8 cellular contexts compared by ENCODE assay signal in the genomic region with DNA sequence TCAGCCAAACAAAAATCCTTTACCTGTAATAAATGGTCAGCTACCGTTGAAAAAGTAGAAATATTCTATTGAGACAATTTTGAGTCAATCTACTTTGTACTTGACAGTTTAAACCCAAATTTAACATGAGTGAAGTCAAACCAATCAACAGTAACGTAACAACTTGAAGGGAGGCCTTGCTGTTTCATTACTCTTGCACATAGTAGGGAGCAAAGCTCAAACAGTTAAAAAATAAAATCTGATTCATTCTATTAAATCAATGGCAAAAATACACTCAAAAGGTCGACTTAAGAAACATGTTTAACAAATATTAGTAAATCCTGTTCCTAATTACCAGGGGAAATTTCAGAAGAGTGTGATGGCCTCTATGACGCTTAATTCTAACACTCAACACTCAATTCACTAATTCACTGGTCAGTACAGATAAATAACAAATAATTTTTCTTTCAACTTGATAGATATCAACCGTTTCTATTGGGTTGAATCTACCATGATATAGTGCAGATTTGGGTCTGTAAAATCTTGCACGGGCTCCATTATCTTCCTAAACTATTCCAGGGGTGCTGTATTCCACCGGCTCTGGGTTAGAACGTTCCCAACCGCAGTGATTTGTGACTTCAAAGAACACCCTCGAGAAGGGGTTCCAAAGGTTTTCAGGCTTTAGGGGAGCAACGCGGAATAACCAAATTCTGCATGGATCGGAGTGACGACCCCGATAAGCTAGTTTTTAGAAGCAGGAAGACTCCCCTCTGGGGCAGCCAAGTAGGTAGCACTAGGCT. TPM values are rescaled to one million over a fixed set of nuclear protein-coding genes. Genes with fewer than 3 reads are reported as not detected.
DNase-seq lines count a peak whose midpoint lies in the region; ATAC-seq, FAIRE-seq and TF ChIP-seq lines count a peak whose summit lies in the region.

No MANE protein-coding gene starts in this region.

- no peak overlapping the region for H3K4ac ChIP-seq in H9 (ENCODE audit: low read depth, low read length)

- no peak overlapping the region for H2BK120ac ChIP-seq in H9 (ENCODE audit: low read depth, low read length, poor library complexity, severe bottlenecking)

- peak overlapping the region; percentile 76 to 85 for H3K4me3 Mint-ChIP-seq in H9

- H3K36me3 Mint-ChIP-seq in H9 (ENCODE audit: insufficient read depth in 1 of 3, low read depth in 3 of 3) = no peaks in the 10 kb centered on the region; a peak in 1 of 7 replicates

- peaks cover 10% of the 10 kb centered on the region; the same call in 1 of the 2 replicates for H3K4me1 ChIP-seq in H9 (ENCODE audit: insufficient read depth, low read length)
- peaks cover 8% of the 10 kb centered on the region for H3K4me1 ChIP-seq in hepatocyte (ENCODE audit: insufficient read depth)

- H4K20me1 ChIP-seq in H9 (ENCODE audit: control insufficient read depth, insufficient read depth, insufficient read length) (peaks cover 2% of the 10 kb centered on the region), hepatocyte (ENCODE audit: insufficient read depth, poor library complexity, severe bottlenecking) (no peaks in the 10 kb centered on the region)

- H3K9me2 ChIP-seq in hepatocyte (replicated peaks; ENCODE audit: insufficient read depth) = no peaks in the 10 kb centered on the region

- peaks cover 5% of the 10 kb centered on the region for H3K23me2 ChIP-seq in H9 (ENCODE audit: insufficient read length, low read depth, low read length, poor library complexity, severe bottlenecking)

- no peaks in the 10 kb centered on the region for H3K9me3 Mint-ChIP-seq in H9

- WGBS in H9 (ENCODE audit: extremely low coverage, insufficient read length, low lambda C conversion rate) = no CpG with 5 or more reads among the region's 15 CpGs
- 29% methylated on average over 15 of the region's 15 CpGs for WGBS in hepatocyte (ENCODE audit: low lambda C conversion rate, missing lambda C conversion rate)

- no peak overlapping the region for H2BK12ac ChIP-seq in H9 (ENCODE audit: insufficient read length, low read depth, low read length)

- no peak overlapping the region for H2AK5ac ChIP-seq in H9 (ENCODE audit: insufficient read length, low read length)

- H3K36me3 ChIP-seq in hepatocyte (replicated peaks; ENCODE audit: insufficient read depth, low read depth) = no peaks in the 10 kb centered on the region

- no peak overlapping the region for H3K56ac ChIP-seq in H9 (ENCODE audit: insufficient read length, low read depth, low read length)

- H3K27me3 ChIP-seq in H9 (ENCODE audit: insufficient read depth, low read length) (peaks cover 4% of the 10 kb centered on the region; the same call in 1 of the 2 replicates), hepatocyte (peaks cover 7% of the 10 kb centered on the region)

- no peak overlapping the region for H2BK5ac ChIP-seq in H9 (ENCODE audit: insufficient read length, low read length)

- no peak overlapping the region for H3K18ac ChIP-seq in H9 (ENCODE audit: insufficient read length, low read depth, low read length)

- H3K14ac ChIP-seq in H9 (ENCODE audit: insufficient read depth, low read length) = peak overlapping the region; percentile 70; the same call in 1 of the 2 replicates

- no peak overlapping the region for H3T11ph ChIP-seq in H9 (ENCODE audit: low read length)

- TF ChIP-seq CTCF in H9 (conservative IDR thresholded peaks at IDR 0.05) (no peak), VCaP (conservative IDR thresholded peaks at IDR 0.05) (no peak), hepatocyte (IDR thresholded peaks at IDR 0.05; ENCODE audit: poor library complexity) (no peak)

- H3K9ac ChIP-seq in H9 (ENCODE audit: extremely low read depth, insufficient read length, low read length) = no peak overlapping the region

- H3K23ac ChIP-seq in H9 (ENCODE audit: insufficient read length, low read depth, low read length) = no peak overlapping the region

- H3K27me3 Mint-ChIP-seq in H9 (ENCODE audit: low read depth) = peaks cover 31% of the 10 kb centered on the region

- H4K5ac ChIP-seq in H9 (ENCODE audit: insufficient read length, low read depth, low read length) = no peak overlapping the region

- peaks cover 28 to 37% of the 10 kb centered on the region in 2 experiments for H3K4me1 Mint-ChIP-seq in H9

- no peak overlapping the region for H4K8ac ChIP-seq in H9 (replicated peaks; ENCODE audit: insufficient read length, low read depth, low read length)

- no peak overlapping the region for H2BK20ac ChIP-seq in H9 (ENCODE audit: low read depth, low read length, poor library complexity, severe bottlenecking)

- H3K9me3 ChIP-seq in H9 (ENCODE audit: control insufficient read depth, low read depth, low read length) (no peaks in the 10 kb centered on the region), hepatocyte (ENCODE audit: low read depth) (no peaks in the 10 kb centered on the region)

- no peak for ATAC-seq in HG02798 (IDR thresholded peaks at IDR 0.05; ENCODE audit: poor library complexity, unreplicated experiment)

- H3K79me2 ChIP-seq in H9 (ENCODE audit: insufficient read depth, low read length) (no peaks in the 10 kb centered on the region), hepatocyte (peaks cover 36% of the 10 kb centered on the region)

- H3K27ac Mint-ChIP-seq in H9 = peak overlapping the region in 1 of 3 experiments; percentile 45; a peak in 1 of 7 replicates

- no peak overlapping the region for H2BK15ac ChIP-seq in H9 (ENCODE audit: low read depth, low read length)

- H3K27ac ChIP-seq in H9 (ENCODE audit: insufficient read length, low read depth, low read length) = no peak overlapping the region
- peak overlapping the region; percentile 96 for H3K27ac ChIP-seq in VCaP
- H3K27ac ChIP-seq in hepatocyte = peak overlapping the region; percentile 89
- H3K27ac ChIP-seq in skin epidermis = peak overlapping the region; percentile 24 to 97 (median 87)

- H3K79me1 ChIP-seq in H9 (ENCODE audit: insufficient read depth, low read depth, low read length, poor library complexity, severe bottlenecking) = peaks cover 3% of the 10 kb centered on the region

- peak overlapping the region; percentile 43 for H3K4me3 ChIP-seq in hepatocyte
- H3K4me3 ChIP-seq in skin epidermis = peak overlapping the region; percentile 52 to 82 (median 80)

- no peak overlapping the region for H2AFZ ChIP-seq in H9 (ENCODE audit: low read length)
- H2AFZ ChIP-seq in hepatocyte = peak overlapping the region; percentile 75

- FAIRE-seq in HTR-8/SVneo (lab: Jason Lieb, UNC) = no peak

- H4K91ac ChIP-seq in H9 (ENCODE audit: insufficient read length, low read depth, low read length) = no peak overlapping the region

- H3K4me2 ChIP-seq in H9 (ENCODE audit: insufficient read depth, insufficient read length, low read length) = peak overlapping the region; percentile 75
- H3K4me2 ChIP-seq in hepatocyte = peak overlapping the region; percentile 86

- DNase-seq in H9 (no peak), hepatocyte (ENCODE audit: low spot score) (no peak), HCEC 1CT (no peak), HTR-8/SVneo (ENCODE audit: insufficient read length, low spot score) (no peak)
- no peak for DNase-seq in activated effector memory CD4-positive, alpha-beta T cell treated with anti-CD3 and anti-CD28 coated beads, Interleukin-2, amount 50 U/mL, for 16 hours

RNA-seq across cellular contexts. Expression of a gene that starts 1.4 kb away (rescaled TPM):
- 19.6 and 20.2 TPM in 2 replicates for total RNA-seq in H9 (2021)
- 22.8 and 22.9 TPM in 2 replicates for total RNA-seq in hepatocyte
- polyA plus RNA-seq in hepatocyte = 12.2 and 12.8 TPM in 2 replicates
